ENCODE assay signal across 15 cellular contexts in the genomic region with DNA sequence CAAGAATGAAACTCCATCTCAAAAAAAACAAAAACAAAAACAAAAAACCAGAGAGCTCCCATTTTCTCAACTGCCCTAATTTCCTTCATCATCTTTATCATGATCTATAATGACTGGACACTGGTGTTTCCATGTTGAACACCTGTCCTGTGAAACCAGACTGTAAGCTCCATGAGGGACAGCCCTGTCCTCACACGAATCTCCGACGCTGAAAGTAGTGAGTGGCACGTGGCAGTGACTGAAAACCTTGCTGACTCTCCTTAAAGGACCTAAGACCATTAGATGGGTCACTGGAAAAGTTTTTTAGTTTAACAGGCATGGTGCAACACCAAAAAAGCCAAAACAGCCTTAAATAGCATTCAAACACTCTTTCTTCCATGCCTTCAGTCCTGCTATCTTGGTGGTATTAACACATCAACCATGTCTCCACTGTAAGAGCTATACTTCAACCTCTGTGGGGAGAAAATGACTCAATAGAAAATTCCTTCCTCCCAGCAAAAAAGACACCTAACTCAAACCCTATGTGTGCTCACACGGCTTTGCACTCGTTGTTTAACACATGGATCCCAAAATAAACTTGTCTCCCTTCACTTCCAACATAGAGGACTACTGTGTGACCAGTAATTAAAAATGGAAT. TPM values are rescaled to one million over a fixed set of nuclear protein-coding genes. Genes with fewer than 3 reads are reported as not detected.
DNase-seq lines count a peak whose midpoint lies in the region; ATAC-seq and TF ChIP-seq lines count a peak whose summit lies in the region.
"Had no signal": no experiment of that assay in that cellular context is flagged by ENCODE, and none has a peak within 500 bp of the region (broad histone marks: within the 10 kb centered on the region; RNA-seq: fewer than 3 reads in every experiment).

No MANE protein-coding gene starts in this region.

- H3K36me3 Mint-ChIP-seq in CD4-positive, alpha-beta T cell (ENCODE audit: low read depth): peaks cover 55% of the 10 kb centered on the region
- peaks cover 41% of the 10 kb centered on the region for H3K36me3 Mint-ChIP-seq in nephron (ENCODE audit: low read depth)
- H3K36me3 Mint-ChIP-seq: activated CD8-positive, alpha-beta memory T cell treated with anti-CD3 and anti-CD28 coated beads, Interleukin-2, amount 10 ng/mL, durations not matched to agents 7 days and 5 days had no signal

- no peak for DNase-seq in CD4-positive, alpha-beta T cell
- DNase-seq in HT1080 (ENCODE audit: low read depth) (peak; percentile 25), cardiac fibroblast (ENCODE audit: low read depth in 2 of 2) (peak; percentile 63 to 74), NCI-H1417 (lab: John Stamatoyannopoulos, UW) (no peak)
- DNase-seq: activated CD8-positive, alpha-beta memory T cell treated with anti-CD3 and anti-CD28 coated beads, Interleukin-2, amount 10 ng/mL, durations not matched to agents 7 days and 5 days; head of caudate nucleus; mammary epithelial cell; NCI-H1694 treated with DMSO at 0.1 percent for 48 hours; retina; T-helper 1 cell; upper lobe of left lung had no signal

- no peaks in the 10 kb centered on the region for H3K9me3 ChIP-seq in CD4-positive, alpha-beta T cell (ENCODE audit: control insufficient read depth, low read length)
- H3K9me3 ChIP-seq: upper lobe of left lung had no signal

- H3K27me3 ChIP-seq in CD4-positive, alpha-beta T cell (ENCODE audit: control insufficient read depth, insufficient read depth, low read length): no peaks in the 10 kb centered on the region
- H3K27me3 ChIP-seq: upper lobe of left lung had no signal

- POLR2A ChIA-PET in CD4-positive, alpha-beta T cell (lab: Charles Lee): interaction anchor here (1.4 kb wide), 1 partner anchor 14 kb away, joined by 5 read pairs; no protein-coding TSS in a partner anchor

- H3K4me3 ChIP-seq in cardiac fibroblast (replicated peaks in 1 of 2; ENCODE audit: low read depth in 2 of 2, low read length in 2 of 2): no peak overlapping the region

- no peaks in the 10 kb centered on the region for H3K27me3 Mint-ChIP-seq in CD4-positive, alpha-beta T cell
- no peaks in the 10 kb centered on the region for H3K27me3 Mint-ChIP-seq in nephron (ENCODE audit: low read depth)

- intact Hi-C loops in CD4-positive, alpha-beta T cell (cut with DNase I, micrococcal nuclease): loop anchor here (5.0 to 10.0 kb wide), 2 partner anchors 202 to 239 kb away; no protein-coding TSS in a partner anchor

- H3K4me3 Mint-ChIP-seq in CD4-positive, alpha-beta T cell: peak overlapping the region; percentile 77
- peak overlapping the region; percentile 53 to 63 (median 61) for H3K4me3 Mint-ChIP-seq in nephron
- H3K4me3 Mint-ChIP-seq: activated CD8-positive, alpha-beta memory T cell treated with anti-CD3 and anti-CD28 coated beads, Interleukin-2, amount 10 ng/mL, durations not matched to agents 7 days and 5 days; dendritic cell treated with granulocyte-macrophage colony-stimulating factor and Interleukin-4, amounts not matched to agents 40 ng/mL and 50 ng/mL, for 4 days had no signal

- no peak overlapping the region for H3K27ac Mint-ChIP-seq in CD4-positive, alpha-beta T cell
- H3K27ac Mint-ChIP-seq in nephron: peak overlapping the region in 2 of 3 experiments; percentile 58 to 59
- H3K27ac Mint-ChIP-seq: activated CD8-positive, alpha-beta memory T cell treated with anti-CD3 and anti-CD28 coated beads, Interleukin-2, amount 10 ng/mL, durations not matched to agents 7 days and 5 days; dendritic cell treated with granulocyte-macrophage colony-stimulating factor and Interleukin-4, amounts not matched to agents 40 ng/mL and 50 ng/mL, for 4 days had no signal

- no peak overlapping the region for H3K27ac ChIP-seq in CD4-positive, alpha-beta T cell (ENCODE audit: low read depth, low read length)
- H3K27ac ChIP-seq: upper lobe of left lung had no signal

- ATAC-seq in CD4-positive, alpha-beta T cell (ENCODE audit: poor library complexity): no peak
- no peak for ATAC-seq in HG03175 (IDR thresholded peaks at IDR 0.05; ENCODE audit: unreplicated experiment)
- ATAC-seq in GM18868 (IDR thresholded peaks at IDR 0.05; ENCODE audit: unreplicated experiment): no peak
- ATAC-seq: activated CD8-positive, alpha-beta memory T cell treated with anti-CD3 and anti-CD28 coated beads, Interleukin-2, amount 10 ng/mL, durations not matched to agents 7 days and 5 days had no signal

- TF ChIP-seq CTCF in CD4-positive, alpha-beta T cell (IDR thresholded peaks at IDR 0.05): no peak
- TF ChIP-seq CTCF in cardiac fibroblast (IDR thresholded peaks at IDR 0.05; ENCODE audit: low read depth, low read length) (no peak), nephron (IDR thresholded peaks at IDR 0.05; ENCODE audit: unreplicated experiment in 3 of 3) (no peak)

- H3K4me1 Mint-ChIP-seq in CD4-positive, alpha-beta T cell (ENCODE audit: low read depth): peaks cover 41% of the 10 kb centered on the region
- peaks cover 42% of the 10 kb centered on the region for H3K4me1 Mint-ChIP-seq in nephron

- CTCF ChIA-PET in CD4-positive, alpha-beta T cell (lab: Charles Lee): interaction anchor here (1.2 kb wide), 1 partner anchor 259 kb away, joined by 3 read pairs; no protein-coding TSS in a partner anchor

- H3K9me3 Mint-ChIP-seq in CD4-positive, alpha-beta T cell: no peaks in the 10 kb centered on the region
- H3K9me3 Mint-ChIP-seq in nephron: no peaks in the 10 kb centered on the region
- H3K9me3 Mint-ChIP-seq: dendritic cell treated with granulocyte-macrophage colony-stimulating factor and Interleukin-4, amounts not matched to agents 40 ng/mL and 50 ng/mL, for 4 days had no signal

RNA-seq across cellular contexts. Expression of a gene that starts 8.3 kb away (rescaled TPM):
- 10 to 100 TPM; 47.9 to 49.8 TPM for total RNA-seq in CD4-positive, alpha-beta T cell
- 1.2 and 1.8 TPM in 2 replicates for total RNA-seq in HT1080 (2014; rRNA removed; shearing (Covaris generic))
- 0.35 and 0.79 TPM in 2 replicates for polyA plus RNA-seq in HT1080 (2015; cell fraction: cytosol; rRNA removed)
- polyA plus RNA-seq in HT1080 (2015; cell fraction: nucleus; rRNA removed): 0.91 and 1.4 TPM in 2 replicates

Comparison
In these comparisons a context has a peak if more than half of its experiments do, and no peak if none do; other contexts are left out.
1. DNase-seq: peak in HT1080 (single experiment) and cardiac fibroblast (2 of 2); none in CD4-positive, alpha-beta T cell (0 of 10) and NCI-H1417 (0 of 3).
2. RNA of a gene that starts 8.3 kb away (total RNA-seq): 47.9 to 49.8 TPM in CD4-positive, alpha-beta T cell; 1.2 to 1.8 TPM in HT1080; every median in the first group is over 10 times any median in the second.